Comparison of ENCODE assay signal across 1 cellular context in genomic region chr1:148738667-148739066, GRCh38. TPM values are rescaled to one million over a fixed set of nuclear protein-coding genes. Genes with fewer than 3 reads are reported as not detected.
"Had no signal": no experiment of that assay in that cellular context is flagged by ENCODE, and none has a peak within 500 bp of the region (broad histone marks: within the 10 kb centered on the region; RNA-seq: fewer than 3 reads in every experiment).

No MANE protein-coding gene starts in this region.

RNA-seq across cellular contexts. Expression of gene NUDT4B, which starts 9.9 kb away (rescaled TPM):
- total RNA-seq: MCF 10A had no signal
